ENCODE assay signal across 10 cellular contexts in genomic region chr2:145411493-145411892, GRCh38.
DNase-seq lines count a peak whose midpoint lies in the region; ATAC-seq and TF ChIP-seq lines count a peak whose summit lies in the region.
"Had no signal": no experiment of that assay in that cellular context is flagged by ENCODE, and none has a peak within 500 bp of the region (broad histone marks: within the 10 kb centered on the region; RNA-seq: fewer than 3 reads in every experiment).

No MANE protein-coding gene starts in this region.

- DNase-seq in Kasumi-1 (lab: John Stamatoyannopoulos, UW) (peak; percentile 91 to 93), neuronal stem cell (ENCODE audit: low spot score) (no peak), mesothelial cell of epicardium (ENCODE audit: low spot score in 2 of 2, unreplicated experiment in 2 of 2) (no peak), heart right ventricle (no peak)
- peak; percentile 8 for DNase-seq in activated naive CD8-positive, alpha-beta T cell treated with anti-CD3 and anti-CD28 coated beads, Interleukin-2, amount 50 U/mL, for 24 hours
- no peak for DNase-seq in central memory CD4-positive, alpha-beta T cell
- DNase-seq: anterior cingulate cortex, kidney glomerular epithelial cell had no signal

- no peak overlapping the region for H4K8ac ChIP-seq in neuronal stem cell (ENCODE audit: low read depth, low read length)

- peaks cover 1% of the 10 kb centered on the region for H3K36me3 Mint-ChIP-seq in activated naive CD8-positive, alpha-beta T cell treated with anti-CD3 and anti-CD28 coated beads, Interleukin-2, amount 50 U/mL, for 24 hours (ENCODE audit: low read depth)
- peaks cover 17% of the 10 kb centered on the region for H3K36me3 Mint-ChIP-seq in mesothelial cell of epicardium

- no peak overlapping the region for H3K9ac ChIP-seq in neuronal stem cell (ENCODE audit: low read depth, low read length, poor library complexity)

- H3K27ac ChIP-seq in neuronal stem cell (replicated peaks; ENCODE audit: low read length) (no peak overlapping the region), heart right ventricle (no peak overlapping the region)

- H3K4me1 ChIP-seq in neuronal stem cell (ENCODE audit: control insufficient read depth in 2 of 2, insufficient read depth in 1 of 2, low read depth in 1 of 2, low read length in 2 of 2) (no peaks in the 10 kb centered on the region), heart right ventricle (peaks cover 0 to 7% (median 0%) of the 10 kb centered on the region in 9 donors)

- H3K14ac ChIP-seq in neuronal stem cell (ENCODE audit: low read length), result no peak overlapping the region

- no peak overlapping the region for H3K4ac ChIP-seq in neuronal stem cell (ENCODE audit: low read length)

- no peak overlapping the region for H2BK12ac ChIP-seq in neuronal stem cell (ENCODE audit: low read length)

- H2AK5ac ChIP-seq in neuronal stem cell (ENCODE audit: low read depth, low read length), result no peak overlapping the region

- H3K27me3 ChIP-seq in neuronal stem cell (ENCODE audit: control insufficient read depth in 3 of 3, insufficient read depth in 3 of 3, low read depth in 1 of 3, low read length in 3 of 3) (no peaks in the 10 kb centered on the region), heart right ventricle (no peaks in the 10 kb centered on the region)

- H3K9me3 ChIP-seq in neuronal stem cell (replicated peaks in 1 of 2; ENCODE audit: control insufficient read depth in 2 of 2, insufficient read depth in 1 of 2, low read depth in 1 of 2, low read length in 2 of 2), result peaks cover 0 to 13% of the 10 kb centered on the region in 2 donors
- peaks cover 0 to 14% (median 0%) of the 10 kb centered on the region in 11 donors for H3K9me3 ChIP-seq in heart right ventricle

- intact Hi-C loops in heart right ventricle (cut with DNase I), result loop anchor here in 1 of 10 donors (2.0 kb wide), 1 partner anchor 71 kb away; no protein-coding TSS in a partner anchor

- H2BK5ac ChIP-seq in neuronal stem cell (ENCODE audit: low read length), result no peak overlapping the region

- peaks cover 18% of the 10 kb centered on the region for H3K27me3 Mint-ChIP-seq in activated naive CD8-positive, alpha-beta T cell treated with anti-CD3 and anti-CD28 coated beads, Interleukin-2, amount 50 U/mL, for 24 hours
- H3K27me3 Mint-ChIP-seq in mesothelial cell of epicardium (ENCODE audit: low read depth), result peaks cover 2% of the 10 kb centered on the region

- no CpG with 5 or more reads among the region's 4 CpGs for WGBS in neuronal stem cell (ENCODE audit: extremely low coverage in 2 of 2, insufficient read length in 2 of 2, insufficient replicate concordance in 1 of 2), 2 donors
- WGBS in heart right ventricle, 2 donors, result 63 to 71% methylated on average over 4 of the region's 4 CpGs

- H3K4me2 ChIP-seq in neuronal stem cell (ENCODE audit: insufficient read depth, low read length, poor library complexity, severe bottlenecking), result no peak overlapping the region

- H2BK120ac ChIP-seq in neuronal stem cell (ENCODE audit: low read depth, low read length), result no peak overlapping the region

- H4K91ac ChIP-seq in neuronal stem cell (ENCODE audit: low read depth, low read length, poor library complexity), result no peak overlapping the region

- no peak overlapping the region for H3K18ac ChIP-seq in neuronal stem cell (ENCODE audit: low read length)

- no peak overlapping the region for H3K27ac Mint-ChIP-seq in activated naive CD8-positive, alpha-beta T cell treated with anti-CD3 and anti-CD28 coated beads, Interleukin-2, amount 50 U/mL, for 24 hours
- H3K27ac Mint-ChIP-seq in mesothelial cell of epicardium, result no peak overlapping the region

- no peak overlapping the region for H2AFZ ChIP-seq in neuronal stem cell (ENCODE audit: low read length)

- no peaks in the 10 kb centered on the region for H3K79me1 ChIP-seq in neuronal stem cell (ENCODE audit: low read depth, low read length)

- no peak overlapping the region for H3K23ac ChIP-seq in neuronal stem cell (ENCODE audit: low read depth, low read length, poor library complexity)

- peak; percentile 96 for ATAC-seq in GM18868 (IDR thresholded peaks at IDR 0.05; ENCODE audit: unreplicated experiment)
- peak; percentile 92 for ATAC-seq in HG02571 (IDR thresholded peaks at IDR 0.05; ENCODE audit: unreplicated experiment)
- peak; percentile 49 for ATAC-seq in activated naive CD8-positive, alpha-beta T cell treated with anti-CD3 and anti-CD28 coated beads, Interleukin-2, amount 50 U/mL, for 24 hours
- no peak for ATAC-seq in heart right ventricle

- no peak for TF ChIP-seq CTCF in mesothelial cell of epicardium (IDR thresholded peaks at IDR 0.05; ENCODE audit: unreplicated experiment)
- TF ChIP-seq CTCF in heart right ventricle (IDR thresholded peaks at IDR 0.05), result no peak

- no peak overlapping the region for H3K4me3 ChIP-seq in neuronal stem cell (ENCODE audit: low read length in 2 of 2)
- no peak overlapping the region for H3K4me3 ChIP-seq in heart right ventricle

- H3K36me3 ChIP-seq in neuronal stem cell (replicated peaks in 1 of 2; ENCODE audit: control insufficient read depth in 2 of 2, insufficient read depth in 2 of 2, low read length in 2 of 2) (no peaks in the 10 kb centered on the region), heart right ventricle (no peaks in the 10 kb centered on the region)

- H3K4me1 Mint-ChIP-seq in activated naive CD8-positive, alpha-beta T cell treated with anti-CD3 and anti-CD28 coated beads, Interleukin-2, amount 50 U/mL, for 24 hours, result peaks cover 22% of the 10 kb centered on the region
- peaks cover 11% of the 10 kb centered on the region for H3K4me1 Mint-ChIP-seq in mesothelial cell of epicardium

- H2BK15ac ChIP-seq in neuronal stem cell (ENCODE audit: low read length), result no peak overlapping the region

- H3K4me3 Mint-ChIP-seq in activated naive CD8-positive, alpha-beta T cell treated with anti-CD3 and anti-CD28 coated beads, Interleukin-2, amount 50 U/mL, for 24 hours, result no peak overlapping the region
- H3K4me3 Mint-ChIP-seq in mesothelial cell of epicardium, result no peak overlapping the region

- peaks cover 4% of the 10 kb centered on the region for H3K9me3 Mint-ChIP-seq in activated naive CD8-positive, alpha-beta T cell treated with anti-CD3 and anti-CD28 coated beads, Interleukin-2, amount 50 U/mL, for 24 hours
- H3K9me3 Mint-ChIP-seq in mesothelial cell of epicardium, result peaks cover 34% of the 10 kb centered on the region

Comparison
In these comparisons a context has a peak if more than half of its experiments do, and no peak if none do; other contexts are left out.
1. ATAC-seq: peak in GM18868 (single experiment), HG02571 (single experiment) and activated naive CD8-positive, alpha-beta T cell treated with anti-CD3 and anti-CD28 coated beads, Interleukin-2, amount 50 U/mL, for 24 hours (single experiment); none in heart right ventricle (0 of 8).
2. DNase-seq: peak in Kasumi-1 (2 of 2) and activated naive CD8-positive, alpha-beta T cell treated with anti-CD3 and anti-CD28 coated beads, Interleukin-2, amount 50 U/mL, for 24 hours (single experiment); none in central memory CD4-positive, alpha-beta T cell (single experiment), neuronal stem cell (single experiment), mesothelial cell of epicardium (0 of 2) and heart right ventricle (0 of 2).